Comparison of ENCODE assay signal across 1 cellular context in genomic region chr4:37686373-37687174, GRCh38.
TF ChIP-seq lines count a peak whose summit lies in the region.

Gene RELL1, minus strand, starts transcription at chr4:37686376. Its CDS starts 89 bp downstream, at chr4:37686287.

TF ChIP-seq in HCT116, 20 proteins besides CTCF, POLR2A, EP300 and RAD21 (continued from another document):
- TF ChIP-seq ELF1 (IDR thresholded peaks at IDR 0.05; ENCODE audit: borderline replicate concordance, low read depth) (no peak), EZH2phosphoT487 (IDR thresholded peaks at IDR 0.05; ENCODE audit: borderline replicate concordance) (no peak)
TF ChIP-seq in HCT116: peak in this region for 6.
